Comparison of ENCODE assay signal across 10 cellular contexts in genomic region chr15:46304320-46304719, GRCh38.
A peak's percentile ranks its signal among the peaks of the same experiment; 100 is the strongest.
DNase-seq lines count a peak whose midpoint lies in the region; FAIRE-seq and TF ChIP-seq lines count a peak whose summit lies in the region.
"Had no signal": no experiment of that assay in that cellular context is flagged by ENCODE, and none has a peak within 500 bp of the region (broad histone marks: within the 10 kb centered on the region; RNA-seq: fewer than 3 reads in every experiment).

No MANE protein-coding gene starts in this region.

- FAIRE-seq in RCC 7860 (lab: Jason Lieb, UNC) = peak; percentile 29
- FAIRE-seq: TTC549 had no signal

- H3K36me3 ChIP-seq in vagina = no peaks in the 10 kb centered on the region

- TF ChIP-seq CTCF in GM12873 (IDR thresholded peaks at IDR 0.05; ENCODE audit: insufficient read depth, low read depth, low read length, missing control alignments) = peak; percentile 53
- peak; percentile 28 for TF ChIP-seq CTCF in fibroblast of villous mesenchyme (IDR thresholded peaks at IDR 0.05; ENCODE audit: insufficient read depth, low read depth, low read length)
- no peak for TF ChIP-seq CTCF in vagina (IDR thresholded peaks at IDR 0.05)

- no peak overlapping the region for H3K4me3 ChIP-seq in fibroblast of villous mesenchyme (ENCODE audit: low read depth, low read length)
- H3K4me3 ChIP-seq in vagina = no peak overlapping the region
- H3K4me3 ChIP-seq: mucosa of descending colon had no signal

- intact Hi-C loops in vagina (cut with DNase I) = no loop called here

- H3K27me3 ChIP-seq in vagina = no peaks in the 10 kb centered on the region

- no peaks in the 10 kb centered on the region for H3K4me1 ChIP-seq in vagina

- H3K9me3 ChIP-seq in vagina = no peaks in the 10 kb centered on the region
- H3K9me3 ChIP-seq: mucosa of descending colon had no signal

- no peak for TF ChIP-seq POLR2A in vagina (IDR thresholded peaks at IDR 0.05)

- DNase-seq in AML-193 (lab: John Stamatoyannopoulos, UW) (peak; percentile 3 to 5), RCC 7860 (ENCODE audit: low spot score) (peak; percentile 18), fibroblast of villous mesenchyme (ENCODE audit: low read depth) (no peak), cerebellum (ENCODE audit: low spot score) (no peak), AG20443 (ENCODE audit: low spot score) (no peak), vagina (ENCODE audit: extremely low spot score in 2 of 2) (no peak), HPDE6-E6E7 (ENCODE audit: extremely low spot score) (no peak)

- no peak overlapping the region for H3K27ac ChIP-seq in vagina

Comparison
In these comparisons a context has a peak if more than half of its experiments do, and no peak if none do; other contexts are left out.
1. DNase-seq: peak in AML-193 (2 of 2) and RCC 7860 (single experiment); none in fibroblast of villous mesenchyme (single experiment), cerebellum (single experiment), AG20443 (single experiment), vagina (0 of 2) and HPDE6-E6E7 (single experiment).
2. CTCF ChIP-seq: peak in GM12873 (single experiment) and fibroblast of villous mesenchyme (single experiment); none in vagina (0 of 3).